18 cellular contexts compared by ENCODE assay signal in genomic region chr10:128579902-128580301, GRCh38.
DNase-seq lines count a peak whose midpoint lies in the region; ATAC-seq and TF ChIP-seq lines count a peak whose summit lies in the region.
"Had no signal": no experiment of that assay in that cellular context is flagged by ENCODE, and none has a peak within 500 bp of the region (broad histone marks: within the 10 kb centered on the region; RNA-seq: fewer than 3 reads in every experiment).

No MANE protein-coding gene starts in this region.

- peak overlapping the region; percentile 23 for H2AFZ ChIP-seq in neural progenitor cell (replicated peaks)

- 81 to 97% (median 82%) methylated on average over 3 of the region's 3 CpGs for WGBS in stomach, 5 donors

- no peak overlapping the region for H3K4me3 Mint-ChIP-seq in neural progenitor cell
- H3K4me3 Mint-ChIP-seq: CD4-positive, CD25-positive, alpha-beta regulatory T cell; T-cell had no signal

- H3K4me1 ChIP-seq in HUES6 (ENCODE audit: control insufficient read depth, insufficient read depth, low read length) (peaks cover 37% of the 10 kb centered on the region), iPS-18a (ENCODE audit: control insufficient read depth, low read depth, low read length) (peaks cover 26% of the 10 kb centered on the region), neural progenitor cell (peaks cover 16% of the 10 kb centered on the region), stomach (no peaks in the 10 kb centered on the region)

- H3K4me1 Mint-ChIP-seq in neural progenitor cell = peaks cover 25% of the 10 kb centered on the region
- H3K4me1 Mint-ChIP-seq: CD4-positive, CD25-positive, alpha-beta regulatory T cell; T-cell had no signal

- no peak overlapping the region for H3K27ac Mint-ChIP-seq in neural progenitor cell
- H3K27ac Mint-ChIP-seq: CD4-positive, CD25-positive, alpha-beta regulatory T cell; T-cell had no signal

- H3K4me3 ChIP-seq in HUES6 (ENCODE audit: low read depth, low read length) (no peak overlapping the region), iPS-18a (ENCODE audit: low read length) (no peak overlapping the region), neural progenitor cell (no peak overlapping the region), stomach (no peak overlapping the region)
- H3K4me3 ChIP-seq: GM12878 had no signal

- H3K9me3 ChIP-seq in HUES6 (ENCODE audit: control insufficient read depth, insufficient read depth, low read depth, low read length) (no peaks in the 10 kb centered on the region), iPS-18a (ENCODE audit: control insufficient read depth, low read depth, low read length) (no peaks in the 10 kb centered on the region), neural progenitor cell (ENCODE audit: low read depth) (no peaks in the 10 kb centered on the region), stomach (no peaks in the 10 kb centered on the region)

- peak overlapping the region; percentile 23 for H3K4me2 ChIP-seq in neural progenitor cell

- intact Hi-C loops in stomach (cut with DNase I; ENCODE audit: low total_unique reads) = no loop called here

- TF ChIP-seq CTCF in neural progenitor cell (IDR thresholded peaks at IDR 0.05) (no peak), stomach (IDR thresholded peaks at IDR 0.05) (no peak)

- no peaks in the 10 kb centered on the region for H3F3A ChIP-seq in neural progenitor cell (ENCODE audit: low read depth)

- H3K9me3 Mint-ChIP-seq in neural progenitor cell = peaks cover 3% of the 10 kb centered on the region

- H3K27me3 Mint-ChIP-seq in neural progenitor cell (ENCODE audit: insufficient read depth, low read depth) = peaks cover 8% of the 10 kb centered on the region

- TF ChIP-seq POLR2A in stomach (IDR thresholded peaks at IDR 0.05) = no peak

- no peaks in the 10 kb centered on the region for H4K20me1 ChIP-seq in neural progenitor cell (ENCODE audit: low read depth)

- H3K27me3 ChIP-seq in HUES6 (ENCODE audit: control insufficient read depth, insufficient read depth, low read length) (no peaks in the 10 kb centered on the region), iPS-18a (ENCODE audit: control insufficient read depth, insufficient read depth, low read length) (no peaks in the 10 kb centered on the region), neural progenitor cell (no peaks in the 10 kb centered on the region), stomach (no peaks in the 10 kb centered on the region)

- TF ChIP-seq EP300 in stomach (IDR thresholded peaks at IDR 0.05) = no peak

- H3K27ac ChIP-seq in HUES6 (ENCODE audit: low read depth, low read length) (peak overlapping the region; percentile 43; the same call in 1 of the 2 replicates), iPS-18a (ENCODE audit: low read length) (no peak overlapping the region), neural progenitor cell (no peak overlapping the region), stomach (no peak overlapping the region)
- H3K27ac ChIP-seq: 22Rv1 had no signal

- H3K79me2 ChIP-seq in neural progenitor cell (ENCODE audit: low read depth) = no peaks in the 10 kb centered on the region

- no peak for ATAC-seq in GM21515 (IDR thresholded peaks at IDR 0.05; ENCODE audit: unreplicated experiment)
- ATAC-seq in GM21447 (IDR thresholded peaks at IDR 0.05; ENCODE audit: unreplicated experiment) = no peak
- ATAC-seq: GM12878, T-cell had no signal

- H3K36me3 Mint-ChIP-seq in neural progenitor cell = no peaks in the 10 kb centered on the region
- H3K36me3 Mint-ChIP-seq: CD4-positive, CD25-positive, alpha-beta regulatory T cell; T-cell had no signal

- DNase-seq in DMS 273 (lab: John Stamatoyannopoulos, UW; ENCODE audit: unreplicated experiment) (peak; percentile 12), DMS 273 treated with DMSO at 0.1 percent for 48 hours (lab: John Stamatoyannopoulos, UW) (no peak), neural progenitor cell (ENCODE audit: low spot score) (no peak), stomach (no peak)
- DNase-seq: CD4-positive, CD25-positive, alpha-beta regulatory T cell; DMS53; KG1; MM.1S; NCI-H2029; NCI-H2227 treated with DMSO at 0.1 percent for 48 hours; SIG-M5; T-cell had no signal

- H3K9ac ChIP-seq in HUES6 (ENCODE audit: low read length) (peak overlapping the region; percentile 4), iPS-18a (ENCODE audit: low read length) (peak overlapping the region; percentile 1), neural progenitor cell (no peak overlapping the region)

- no peaks in the 10 kb centered on the region for H3K36me3 ChIP-seq in HUES6 (ENCODE audit: control insufficient read depth, insufficient read depth, low read length)
- H3K36me3 ChIP-seq in iPS-18a (ENCODE audit: control insufficient read depth, low read depth, low read length) = no peaks in the 10 kb centered on the region
- H3K36me3 ChIP-seq in neural progenitor cell = no peaks in the 10 kb centered on the region
- H3K36me3 ChIP-seq in stomach = no peaks in the 10 kb centered on the region
